In genomic region chr16:30874821-30875717, GRCh38 we compare ENCODE assay signal across 8 cellular contexts. TPM values are rescaled to one million over a fixed set of nuclear protein-coding genes. Genes with fewer than 3 reads are reported as not detected.
DNase-seq lines count a peak whose midpoint lies in the region; ATAC-seq, FAIRE-seq and TF ChIP-seq lines count a peak whose summit lies in the region.

No MANE protein-coding gene starts in this region.

- H3K4me2 ChIP-seq in BLaER1 treated with 17β-estradiol and CSF1 and Interleukin-3, amounts not matched to agents 10 nM and 100 nM = peak overlapping the region; percentile 92 to 99 (median 97)

- H3K9ac ChIP-seq in BLaER1 treated with 17β-estradiol and CSF1 and Interleukin-3, amounts not matched to agents 10 nM and 100 nM = peak overlapping the region; percentile 86 to 99 (median 97)
- peak overlapping the region; percentile 81 to 94 for H3K9ac ChIP-seq in liver (ENCODE audit: low read depth in 1 of 2, low read length in 2 of 2)

- H3K27me3 ChIP-seq in BLaER1 treated with 17β-estradiol and CSF1 and Interleukin-3, amounts not matched to agents 10 nM and 100 nM = no peaks in the 10 kb centered on the region
- H3K27me3 ChIP-seq in liver (ENCODE audit: control insufficient read depth in 4 of 4, insufficient read depth in 4 of 4, low read length in 3 of 4) = no peaks in the 10 kb centered on the region

- H4K20me1 ChIP-seq in BLaER1 treated with 17β-estradiol and CSF1 and Interleukin-3, amounts not matched to agents 10 nM and 100 nM = no peaks in the 10 kb centered on the region

- DNase-seq in GM19239 (ENCODE audit: insufficient read length, low spot score) = peak; percentile 75
- DNase-seq in NCI-H526 (lab: John Stamatoyannopoulos, UW) = peak; percentile 78 to 97
- DNase-seq in activated CD4-positive, alpha-beta T cell treated with anti-CD3 and anti-CD28 coated beads, Interleukin-2, amount 50 U/mL, for 4 hours = peak; percentile 82 to 84
- peak; percentile 94 for DNase-seq in dermis blood vessel endothelial cell
- DNase-seq in stimulated activated CD4-positive, alpha-beta T cell treated with anti-CD3 and anti-CD28 coated beads, Interleukin-4, amount 100 ng/mL, for 1 hour = peak; percentile 91

- FAIRE-seq in GM19239 (lab: Jason Lieb, UNC) = peak; percentile 92

- ATAC-seq in HG03442 (IDR thresholded peaks at IDR 0.05; ENCODE audit: unreplicated experiment) = peak; percentile 76

- TF ChIP-seq CTCF in liver (IDR thresholded peaks at IDR 0.05; ENCODE audit: low read depth, low read length, missing input control) = no peak

- H3K4me3 ChIP-seq in BLaER1 treated with 17β-estradiol and CSF1 and Interleukin-3, amounts not matched to agents 10 nM and 100 nM = peak overlapping the region; percentile 66 to 90 (median 79)
- peak overlapping the region; percentile 65 to 96 (median 88) for H3K4me3 ChIP-seq in liver (ENCODE audit: low read depth in 1 of 3, low read length in 3 of 3)

- H3K27ac ChIP-seq in BLaER1 treated with 17β-estradiol and CSF1 and Interleukin-3, amounts not matched to agents 10 nM and 100 nM = peak overlapping the region; percentile 80 to 99 (median 97)
- peak overlapping the region; percentile 91 to 96 for H3K27ac ChIP-seq in liver (ENCODE audit: low read depth in 1 of 2, low read length in 2 of 2)

- H3K4me1 ChIP-seq in BLaER1 treated with 17β-estradiol and CSF1 and Interleukin-3, amounts not matched to agents 10 nM and 100 nM = peaks cover 22 to 29% (median 26%) of the 10 kb centered on the region in 10 experiments
- H3K4me1 ChIP-seq in liver (ENCODE audit: control insufficient read depth in 4 of 4, insufficient read depth in 4 of 4, low read length in 3 of 4) = peaks cover 8 to 24% (median 13%) of the 10 kb centered on the region in 4 donors

- no peaks in the 10 kb centered on the region for H3K9me3 ChIP-seq in BLaER1 treated with 17β-estradiol and CSF1 and Interleukin-3, amounts not matched to agents 10 nM and 100 nM (replicated peaks in 1 of 11)
- no peaks in the 10 kb centered on the region for H3K9me3 ChIP-seq in liver (ENCODE audit: control insufficient read depth in 4 of 4, low read length in 3 of 4)

- H3K36me3 ChIP-seq in BLaER1 treated with 17β-estradiol and CSF1 and Interleukin-3, amounts not matched to agents 10 nM and 100 nM = peaks cover 8 to 32% (median 19%) of the 10 kb centered on the region in 11 experiments; a peak in 20 of 22 replicates
- H3K36me3 ChIP-seq in liver (ENCODE audit: control insufficient read depth in 4 of 4, insufficient read depth in 3 of 4, low read depth in 1 of 4, low read length in 3 of 4) = peaks cover 0 to 2% (median under 1%) of the 10 kb centered on the region in 4 donors

- TF ChIP-seq RAD21 in liver (IDR thresholded peaks at IDR 0.05) = peak in 1 of 2 donors; percentile 51

- WGBS in liver = under 1% methylated on average over 85 of the region's 85 CpGs

TF ChIP-seq in liver, 16 proteins besides CTCF, POLR2A, EP300 and RAD21:
- TF ChIP-seq FOXA2 (IDR thresholded peaks at IDR 0.05) (no peak), FOXA1 (IDR thresholded peaks at IDR 0.05) (no peak), REST (IDR thresholded peaks at IDR 0.05) (peak; percentile 69), RXRA (IDR thresholded peaks at IDR 0.05) (peak; percentile 30 to 48), JUND (IDR thresholded peaks at IDR 0.05) (no peak), HNF4G (IDR thresholded peaks at IDR 0.05) (no peak), TAF1 (conservative IDR thresholded peaks at IDR 0.05) (peak; percentile 58), ATF3 (IDR thresholded peaks at IDR 0.05) (no peak), SP1 (IDR thresholded peaks at IDR 0.05) (peak; percentile 67), GABPA (IDR thresholded peaks at IDR 0.05 in 1 of 2, conservative IDR thresholded peaks at IDR 0.05 in 1 of 2) (peak; percentile 56 to 90), NR2F2 (IDR thresholded peaks at IDR 0.05) (peak; percentile 89), EGR1 (IDR thresholded peaks at IDR 0.05; ENCODE audit: low read depth in 2 of 2) (no peak), YY1 (IDR thresholded peaks at IDR 0.05) (peak; percentile 74), HNF4A (conservative IDR thresholded peaks at IDR 0.05) (peak; percentile 15 to 29)
- TF ChIP-seq, protein P1, sequence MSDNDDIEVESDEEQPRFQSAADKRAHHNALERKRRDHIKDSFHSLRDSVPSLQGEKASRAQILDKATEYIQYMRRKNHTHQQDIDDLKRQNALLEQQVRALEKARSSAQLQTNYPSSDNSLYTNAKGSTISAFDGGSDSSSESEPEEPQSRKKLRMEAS (IDR thresholded peaks at IDR 0.05) = no peak
- TF ChIP-seq, protein P2, sequence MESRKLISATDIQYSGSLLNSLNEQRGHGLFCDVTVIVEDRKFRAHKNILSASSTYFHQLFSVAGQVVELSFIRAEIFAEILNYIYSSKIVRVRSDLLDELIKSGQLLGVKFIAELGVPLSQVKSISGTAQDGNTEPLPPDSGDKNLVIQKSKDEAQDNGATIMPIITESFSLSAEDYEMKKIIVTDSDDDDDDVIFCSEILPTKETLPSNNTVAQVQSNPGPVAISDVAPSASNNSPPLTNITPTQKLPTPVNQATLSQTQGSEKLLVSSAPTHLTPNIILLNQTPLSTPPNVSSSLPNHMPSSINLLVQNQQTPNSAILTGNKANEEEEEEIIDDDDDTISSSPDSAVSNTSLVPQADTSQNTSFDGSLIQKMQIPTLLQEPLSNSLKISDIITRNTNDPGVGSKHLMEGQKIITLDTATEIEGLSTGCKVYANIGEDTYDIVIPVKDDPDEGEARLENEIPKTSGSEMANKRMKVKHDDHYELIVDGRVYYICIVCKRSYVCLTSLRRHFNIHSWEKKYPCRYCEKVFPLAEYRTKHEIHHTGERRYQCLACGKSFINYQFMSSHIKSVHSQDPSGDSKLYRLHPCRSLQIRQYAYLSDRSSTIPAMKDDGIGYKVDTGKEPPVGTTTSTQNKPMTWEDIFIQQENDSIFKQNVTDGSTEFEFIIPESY (IDR thresholded peaks at IDR 0.05) = no peak

RNA-seq across cellular contexts. Expression of gene BCL7C, which starts 18.8 kb away (rescaled TPM):
- total RNA-seq in dermis blood vessel endothelial cell = 40.0 and 58.0 TPM in 2 replicates
- 1 to 10 TPM; 3.4 to 6.1 TPM for total RNA-seq in liver
- polyA plus RNA-seq in liver = 1 to 10 TPM; 4.9 to 7.1 TPM

RNA-seq across cellular contexts. Expression of gene CTF1, which starts 21.3 kb away (rescaled TPM):
- total RNA-seq in dermis blood vessel endothelial cell (0.17 and 0.70 TPM in 2 replicates), liver (under 1 TPM in 1 of 2 donors, not detected in 1; 0.75 TPM)
- polyA plus RNA-seq in liver = under 1 TPM; 0.19 to 0.35 TPM

RNA-seq across cellular contexts. Expression of gene FBXL19, which starts 48.3 kb away (rescaled TPM):
- total RNA-seq in dermis blood vessel endothelial cell (21.8 and 26.7 TPM in 2 replicates), liver (1 to 10 TPM; 3.0 to 4.8 TPM)
- 1 to 10 TPM in 1 of 2 donors, under 1 TPM in 1; 0.31 to 2.4 TPM for polyA plus RNA-seq in liver

Comparison
In these comparisons a context has a peak if more than half of its experiments do, and no peak if none do; other contexts are left out.
1. Peak in every context shown above with its lines: DNase-seq, ATAC-seq, H3K4me3 ChIP-seq and H3K27ac ChIP-seq.